Comparison of ENCODE assay signal across 8 cellular contexts in genomic region chr7:90402785-90403173, GRCh38. TPM values are rescaled to one million over a fixed set of nuclear protein-coding genes. Genes with fewer than 3 reads are reported as not detected.
DNase-seq lines count a peak whose midpoint lies in the region; TF ChIP-seq lines count a peak whose summit lies in the region.

No MANE protein-coding gene starts in this region.

- H3K9me3 ChIP-seq in DOHH2 (ENCODE audit: control insufficient read depth, insufficient read depth, low read length) = no peaks in the 10 kb centered on the region
- no peaks in the 10 kb centered on the region; the same call in 1 of the 2 replicates for H3K9me3 ChIP-seq in PC-9 (ENCODE audit: insufficient read depth, low read depth)

- peaks cover 28% of the 10 kb centered on the region for H3K27me3 Mint-ChIP-seq in progenitor cell of endocrine pancreas

- DNase-seq in PC-9 (no peak), epithelial cell of proximal tubule (ENCODE audit: low read depth) (no peak), progenitor cell of endocrine pancreas (ENCODE audit: low spot score, unreplicated experiment) (no peak), pons (ENCODE audit: low spot score) (no peak), DMS114 treated with DMSO at 0.1 percent for 48 hours (lab: John Stamatoyannopoulos, UW; ENCODE audit: unreplicated experiment) (no peak), D341Med (ENCODE audit: low spot score) (no peak), NCI-H446 treated with DMSO at 0.1 percent for 48 hours (lab: John Stamatoyannopoulos, UW) (no peak)

- H3K27ac ChIP-seq in DOHH2 (ENCODE audit: low read depth, low read length) (no peak overlapping the region), PC-9 (no peak overlapping the region)

- TSS peak; percentile 36 for BruUV-seq in PC-9 (replicated peaks; lab: Mats Ljungman, UMichigan)

- TF ChIP-seq CTCF in DOHH2 (IDR thresholded peaks at IDR 0.05; ENCODE audit: low read depth, low read length, poor library complexity, severe bottlenecking) (no peak), PC-9 (conservative IDR thresholded peaks at IDR 0.05) (no peak), epithelial cell of proximal tubule (conservative IDR thresholded peaks at IDR 0.05; ENCODE audit: low read depth, low read length) (no peak), progenitor cell of endocrine pancreas (IDR thresholded peaks at IDR 0.05; ENCODE audit: unreplicated experiment) (no peak)

- H4K20me1 ChIP-seq in DOHH2 (ENCODE audit: control insufficient read depth, insufficient read depth, low read depth, low read length) = no peaks in the 10 kb centered on the region
- no peaks in the 10 kb centered on the region for H4K20me1 ChIP-seq in PC-9 (ENCODE audit: insufficient read depth)

- peak overlapping the region; percentile 98 for H3K4me3 Mint-ChIP-seq in progenitor cell of endocrine pancreas (ENCODE audit: low read depth)

- peak overlapping the region; percentile 98 for H2AFZ ChIP-seq in PC-9

- POLR2A ChIA-PET in PC-9 (lab: Charles Lee; ENCODE audit: unreplicated experiment) = interaction anchor here (0.5 to 0.8 kb wide), 2 partner anchors 18 to 194 kb away, joined by 3 to 7 read pairs; no protein-coding TSS in a partner anchor

- H3K4me3 ChIP-seq in DOHH2 (ENCODE audit: low read length) (peak overlapping the region; percentile 91), PC-9 (peak overlapping the region; percentile 97), epithelial cell of proximal tubule (ENCODE audit: low read depth, low read length) (peak overlapping the region; percentile 73)

- H3K4me2 ChIP-seq in DOHH2 (ENCODE audit: low read length) (peak overlapping the region; percentile 85), PC-9 (peak overlapping the region; percentile 81)

- peaks cover 6% of the 10 kb centered on the region for H3K9me3 Mint-ChIP-seq in progenitor cell of endocrine pancreas (ENCODE audit: low read depth)

- H3K4me1 ChIP-seq in DOHH2 (ENCODE audit: control insufficient read depth, low read length) = peaks cover 14% of the 10 kb centered on the region
- peaks cover 13% of the 10 kb centered on the region for H3K4me1 ChIP-seq in PC-9 (replicated peaks; ENCODE audit: insufficient read depth)

- peaks cover 15% of the 10 kb centered on the region for H3K4me1 Mint-ChIP-seq in progenitor cell of endocrine pancreas (ENCODE audit: low read depth)

- H3K79me2 ChIP-seq in DOHH2 (ENCODE audit: control insufficient read depth, low read length) = 0 out of 2 replicates have a peak, but pooled peaks cover 3% of the 10 kb centered on the region
- peaks cover 25% of the 10 kb centered on the region for H3K79me2 ChIP-seq in PC-9 (ENCODE audit: low read depth)

- CTCF ChIA-PET in PC-9 (lab: Charles Lee) = no interaction called here

- H3F3A ChIP-seq in DOHH2 (ENCODE audit: control insufficient read depth, insufficient read depth) (peaks cover 19% of the 10 kb centered on the region), PC-9 (ENCODE audit: insufficient read depth, low read depth) (peaks cover 4% of the 10 kb centered on the region; the same call in 1 of the 2 replicates)

- H3K27ac Mint-ChIP-seq in progenitor cell of endocrine pancreas = no peak overlapping the region

- H3K36me3 ChIP-seq in DOHH2 (ENCODE audit: control insufficient read depth, low read length) (peaks cover 17% of the 10 kb centered on the region), PC-9 (ENCODE audit: low read depth) (peaks cover 4% of the 10 kb centered on the region; the same call in 1 of the 2 replicates)

- intact Hi-C loops in PC-9 (cut with micrococcal nuclease; ENCODE audit: unreplicated experiment) = loop anchor here (1.0 kb wide), 1 partner anchor 56 kb away; the partner anchor contains the start of gene GTPBP10

- H3K36me3 Mint-ChIP-seq in progenitor cell of endocrine pancreas (ENCODE audit: insufficient read depth) = peaks cover 4% of the 10 kb centered on the region

- H3K9me2 ChIP-seq in DOHH2 (replicated peaks; ENCODE audit: control insufficient read depth, low read length) = no peaks in the 10 kb centered on the region
- no peaks in the 10 kb centered on the region for H3K9me2 ChIP-seq in PC-9 (ENCODE audit: insufficient read depth)

- H3K27me3 ChIP-seq in DOHH2 (ENCODE audit: control insufficient read depth, low read length) (no peaks in the 10 kb centered on the region; the same call in 1 of the 2 replicates), PC-9 (ENCODE audit: insufficient read depth, low read depth) (no peaks in the 10 kb centered on the region)

RNA-seq across cellular contexts. Expression of gene CLDN12, which starts 0.5 kb away (rescaled TPM):
- 50.9 and 57.7 TPM in 2 replicates for total RNA-seq in PC-9 (2021)
- total RNA-seq in epithelial cell of proximal tubule = 25.2 and 53.3 TPM in 2 replicates
- total RNA-seq in progenitor cell of endocrine pancreas = 48.9 and 56.6 TPM in 2 replicates

RNA-seq across cellular contexts. Expression of gene GTPBP10, which starts 56.3 kb away (rescaled TPM):
- total RNA-seq in PC-9 (2021) (29.3 and 36.7 TPM in 2 replicates), epithelial cell of proximal tubule (10.5 and 20.8 TPM in 2 replicates), progenitor cell of endocrine pancreas (25.1 and 25.3 TPM in 2 replicates)
